In genomic region chr9:19033015-19033414, GRCh38 we compare ENCODE assay signal across 26 cellular contexts. TPM values are rescaled to one million over a fixed set of nuclear protein-coding genes. Genes with fewer than 3 reads are reported as not detected.
DNase-seq lines count a peak whose midpoint lies in the region; ATAC-seq and TF ChIP-seq lines count a peak whose summit lies in the region.
"Had no signal": no experiment of that assay in that cellular context is flagged by ENCODE, and none has a peak within 500 bp of the region (broad histone marks: within the 10 kb centered on the region; RNA-seq: fewer than 3 reads in every experiment).

SAXO1 (minus strand) TSS chr9:19033209; CDS start chr9:19032908, 301 bp downstream.

- no peaks in the 10 kb centered on the region for H3K79me1 ChIP-seq in mesenchymal stem cell (replicated peaks; ENCODE audit: low read length, poor library complexity, severe bottlenecking)

- no peak within 1 kb of the TSS for H3K4ac ChIP-seq in mesenchymal stem cell (ENCODE audit: low read depth in 1 of 2, low read length in 2 of 2)

- no peak within 1 kb of the TSS for H2BK15ac ChIP-seq in mesenchymal stem cell (ENCODE audit: low read depth, poor library complexity, severe bottlenecking)

- H3K4me1 Mint-ChIP-seq in activated CD4-positive, alpha-beta memory T cell treated with anti-CD3 and anti-CD28 coated beads, Interleukin-2, amount 10 ng/mL, durations not matched to agents 7 days and 5 days = peaks cover 9% of the 10 kb centered on the region

- H3K27ac Mint-ChIP-seq in activated CD4-positive, alpha-beta memory T cell treated with anti-CD3 and anti-CD28 coated beads, Interleukin-2, amount 10 ng/mL, durations not matched to agents 7 days and 5 days = no peak within 1 kb of the TSS
- H3K27ac Mint-ChIP-seq: HFFc6 had no signal

- CTCF ChIA-PET in activated CD4-positive, alpha-beta memory T cell treated with anti-CD3 and anti-CD28 coated beads, Interleukin-2, amount 10 ng/mL, durations not matched to agents 7 days and 5 days (lab: Charles Lee) = interaction anchor here (1.8 kb wide), 1 partner anchor 12 kb away, joined by 3 read pairs; no protein-coding TSS in a partner anchor

- H3K36me3 ChIP-seq in right atrium auricular region (no peaks in the 10 kb centered on the region), mesenchymal stem cell (ENCODE audit: control insufficient read depth in 1 of 2, insufficient read depth in 2 of 2, low read depth in 1 of 2, low read length in 2 of 2) (no peaks in the 10 kb centered on the region)
- H3K36me3 ChIP-seq: BE2C, HAP-1, SJSA1 had no signal

- H3K9me3 ChIP-seq in right cardiac atrium (ENCODE audit: control insufficient read depth, low read length) (no peaks in the 10 kb centered on the region), right atrium auricular region (no peaks in the 10 kb centered on the region), mesenchymal stem cell (ENCODE audit: control insufficient read depth, low read length) (no peaks in the 10 kb centered on the region)
- H3K9me3 ChIP-seq: BE2C, SJSA1 had no signal

- DNase-seq in right cardiac atrium (no peak), right atrium auricular region (ENCODE audit: low spot score) (no peak), mesenchymal stem cell (no peak), GM13976 (ENCODE audit: low spot score) (no peak), iPS-NIHi7 (ENCODE audit: extremely low spot score) (no peak)
- DNase-seq in activated CD4-positive, alpha-beta memory T cell treated with anti-CD3 and anti-CD28 coated beads, Interleukin-2, amount 10 ng/mL, durations not matched to agents 7 days and 5 days = no peak
- DNase-seq: 8988T, ACHN, BE2C, Calu3, GF-D8, GM23248, HFFc6, KG1, MM.1S, NCI-H1694 treated with DMSO at 0.1 percent for 48 hours, NCI-H2081, NCI-H226, NCI-H524 treated with DMSO at 0.1 percent for 48 hours, NCI-H82, Right ventricle myocardium superior, RPMI8226 had no signal

- no peak within 1 kb of the TSS for H3K9ac ChIP-seq in mesenchymal stem cell (ENCODE audit: low read length)
- H3K9ac ChIP-seq: GM23248 had no signal

- H2BK12ac ChIP-seq in mesenchymal stem cell (ENCODE audit: low read length in 2 of 2) = no peak within 1 kb of the TSS

- POLR2A ChIA-PET in activated CD4-positive, alpha-beta memory T cell treated with anti-CD3 and anti-CD28 coated beads, Interleukin-2, amount 10 ng/mL, durations not matched to agents 7 days and 5 days (lab: Charles Lee) = no interaction called here

- no peak within 1 kb of the TSS for H2AK5ac ChIP-seq in mesenchymal stem cell (ENCODE audit: low read length, severe bottlenecking)

- no peak within 1 kb of the TSS for H3K14ac ChIP-seq in mesenchymal stem cell (ENCODE audit: low read length in 2 of 2)

- H3K4me1 ChIP-seq in right cardiac atrium (ENCODE audit: control insufficient read depth, insufficient read depth, low read length) = no peaks in the 10 kb centered on the region
- H3K4me1 ChIP-seq in right atrium auricular region = no peaks in the 10 kb centered on the region
- peaks cover 1% of the 10 kb centered on the region for H3K4me1 ChIP-seq in mesenchymal stem cell (ENCODE audit: control insufficient read depth, insufficient read depth, low read depth, low read length)
- H3K4me1 ChIP-seq: BE2C, SJSA1 had no signal

- H3K23ac ChIP-seq in mesenchymal stem cell (ENCODE audit: low read length in 2 of 2) = no peak within 1 kb of the TSS

- H2AFZ ChIP-seq in mesenchymal stem cell (ENCODE audit: low read depth, low read length) = no peak within 1 kb of the TSS
- H2AFZ ChIP-seq: GM23248 had no signal

- ATAC-seq in right cardiac atrium (peak; percentile 28 to 40), GM19351 (IDR thresholded peaks at IDR 0.05; ENCODE audit: unreplicated experiment) (no peak)

- H3K27me3 ChIP-seq in right cardiac atrium (ENCODE audit: control insufficient read depth, insufficient read depth) (no peaks in the 10 kb centered on the region), right atrium auricular region (no peaks in the 10 kb centered on the region), mesenchymal stem cell (ENCODE audit: control insufficient read depth in 1 of 2, insufficient read depth in 1 of 2, low read length in 2 of 2) (no peaks in the 10 kb centered on the region)
- H3K27me3 ChIP-seq: BE2C, SJSA1 had no signal

- H3K18ac ChIP-seq in mesenchymal stem cell (ENCODE audit: low read depth in 1 of 2, low read length in 2 of 2) = no peak within 1 kb of the TSS

- intact Hi-C loops in right cardiac atrium (cut with DNase I) = loop anchor here in 1 of 4 donors (10.0 kb wide), 1 partner anchor 1188 kb away; no protein-coding TSS in a partner anchor

- 78% methylated on average over 20 of the region's 20 CpGs for WGBS in right cardiac atrium
- whole genome bisulfite sequencing in mesenchymal stem cell = 94% methylated on average over 20 of the region's 20 CpGs

- H3K36me3 Mint-ChIP-seq in activated CD4-positive, alpha-beta memory T cell treated with anti-CD3 and anti-CD28 coated beads, Interleukin-2, amount 10 ng/mL, durations not matched to agents 7 days and 5 days (ENCODE audit: low read depth) = no peaks in the 10 kb centered on the region

- no peak within 1 kb of the TSS for H4K8ac ChIP-seq in mesenchymal stem cell (ENCODE audit: low read length)

- no peak within 1 kb of the TSS for H3K4me3 ChIP-seq in right cardiac atrium (ENCODE audit: low read length)
- no peak within 1 kb of the TSS for H3K4me3 ChIP-seq in right atrium auricular region
- no peak within 1 kb of the TSS for H3K4me3 ChIP-seq in mesenchymal stem cell (ENCODE audit: insufficient read depth in 1 of 2, low read depth in 1 of 2, low read length in 2 of 2)
- H3K4me3 ChIP-seq: GM23248, HAP-1, SJSA1 had no signal

- no peak within 1 kb of the TSS for H3K4me3 Mint-ChIP-seq in activated CD4-positive, alpha-beta memory T cell treated with anti-CD3 and anti-CD28 coated beads, Interleukin-2, amount 10 ng/mL, durations not matched to agents 7 days and 5 days
- H3K4me3 Mint-ChIP-seq: HFFc6 had no signal

- no peak within 1 kb of the TSS for H2BK120ac ChIP-seq in mesenchymal stem cell (ENCODE audit: low read depth, low read length)

- no peaks in the 10 kb centered on the region for H3K9me3 Mint-ChIP-seq in activated CD4-positive, alpha-beta memory T cell treated with anti-CD3 and anti-CD28 coated beads, Interleukin-2, amount 10 ng/mL, durations not matched to agents 7 days and 5 days
- H3K9me3 Mint-ChIP-seq: HFFc6 had no signal

- H3K4me2 ChIP-seq in mesenchymal stem cell (ENCODE audit: low read length, poor library complexity, severe bottlenecking) = no peak within 1 kb of the TSS

- H3K27me3 Mint-ChIP-seq in activated CD4-positive, alpha-beta memory T cell treated with anti-CD3 and anti-CD28 coated beads, Interleukin-2, amount 10 ng/mL, durations not matched to agents 7 days and 5 days = peaks cover 11% of the 10 kb centered on the region

- H4K91ac ChIP-seq in mesenchymal stem cell (ENCODE audit: low read length) = peak within 1 kb of the TSS; percentile 5

- H3K27ac ChIP-seq in right cardiac atrium (ENCODE audit: low read length) = no peak within 1 kb of the TSS
- no peak within 1 kb of the TSS for H3K27ac ChIP-seq in right atrium auricular region
- peak within 1 kb of the TSS; percentile 29 for H3K27ac ChIP-seq in VCaP
- H3K27ac ChIP-seq in mesenchymal stem cell (ENCODE audit: low read length, poor library complexity, severe bottlenecking) = no peak within 1 kb of the TSS
- H3K27ac ChIP-seq: GM23248, SJSA1 had no signal

- H2BK5ac ChIP-seq in mesenchymal stem cell (ENCODE audit: low read depth, low read length, poor library complexity, severe bottlenecking) = no peak within 1 kb of the TSS

- in situ Hi-C loops in GM13976 (cut with MboI; ENCODE audit: low sequenced_read_pairs, unreplicated experiment) = loop anchor here (25.0 kb wide), 1 partner anchor 1221 kb away; no protein-coding TSS in a partner anchor

- no peak for TF ChIP-seq CTCF in right atrium auricular region (IDR thresholded peaks at IDR 0.05)
- TF ChIP-seq CTCF in VCaP (conservative IDR thresholded peaks at IDR 0.05) = no peak
- no peak for TF ChIP-seq CTCF in GM13976 (IDR thresholded peaks at IDR 0.05; ENCODE audit: borderline replicate concordance, control extremely low read depth, extremely low read depth, insufficient read depth, missing control alignments)

RNA-seq across cellular contexts. Expression of gene SAXO1, which starts in this region (rescaled TPM):
- total RNA-seq in right cardiac atrium (not detected), right atrium auricular region (not detected)
- polyA plus RNA-seq in right cardiac atrium = not detected
- polyA plus RNA-seq in mesenchymal stem cell (2013, experiment 1 of 2) = 0.04 TPM
- polyA plus RNA-seq in mesenchymal stem cell (2013, experiment 2 of 2) = 0.03 TPM
- total RNA-seq in activated CD4-positive, alpha-beta memory T cell treated with anti-CD3 and anti-CD28 coated beads, Interleukin-2, amount 10 ng/mL, durations not matched to agents 7 days and 5 days = not detected
- total RNA-seq: Calu3, GM23248, HFFc6, Right ventricle myocardium superior, SJSA1 had no signal

Comparison
In these comparisons a context has a peak if more than half of its experiments do, and no peak if none do; other contexts are left out.
1. Peak in ATAC-seq in right cardiac atrium; RNA of the gene not detected or under 1 TPM.